ENCODE assay signal across 8 cellular contexts in genomic region chr2:156400704-156401678, GRCh38. TPM values are rescaled to one million over a fixed set of nuclear protein-coding genes. Genes with fewer than 3 reads are reported as not detected.
A peak's percentile ranks its signal among the peaks of the same experiment; 100 is the strongest.
DNase-seq lines count a peak whose midpoint lies in the region; ATAC-seq, FAIRE-seq and TF ChIP-seq lines count a peak whose summit lies in the region.

No MANE protein-coding gene starts in this region.

- WGBS in esophagus, 2 donors: 0 to 1% methylated on average over 19 of the region's 19 CpGs

- H3K4me3 Mint-ChIP-seq in IgD-negative memory B cell: peak overlapping the region; percentile 91 to 97 (median 96)
- peak overlapping the region; percentile 76 for H3K4me3 Mint-ChIP-seq in activated T-cell treated with anti-CD3 and anti-CD28 coated beads, Interleukin-2, amount 50 U/mL, for 24 hours

- H3K4me1 ChIP-seq in esophagus (ENCODE audit: control insufficient read depth in 2 of 2, insufficient read depth in 2 of 2, low read length in 1 of 2): peaks cover 0 to 4% of the 10 kb centered on the region in 2 donors
- H3K4me1 ChIP-seq in mucosa of rectum (ENCODE audit: control insufficient read depth in 2 of 2, insufficient read depth in 2 of 2, low read length in 2 of 2): peaks cover 4 to 16% of the 10 kb centered on the region in 2 donors

- ATAC-seq in GM21619 (IDR thresholded peaks at IDR 0.05; ENCODE audit: unreplicated experiment): peak; percentile 56

- DNase-seq in D721Med (ENCODE audit: insufficient read length, low spot score) (peak; percentile 16), OCI-M1 (lab: John Stamatoyannopoulos, UW) (peak; percentile 93)
- DNase-seq in activated T-cell treated with anti-CD3 and anti-CD28 coated beads, Interleukin-2, amount 50 U/mL, for 24 hours: peak; percentile 87
- DNase-seq in stimulated activated CD8-positive, alpha-beta memory T cell treated with anti-CD3 and anti-CD28 coated beads, Interleukin-4, amount 100 ng/mL, for 1 hour (ENCODE audit: low read depth in 2 of 2, low spot score in 1 of 2): peak; percentile 60 to 65

- peaks cover 17 to 26% (median 17%) of the 10 kb centered on the region in 3 donors for H3K4me1 Mint-ChIP-seq in IgD-negative memory B cell
- peaks cover 36% of the 10 kb centered on the region for H3K4me1 Mint-ChIP-seq in activated T-cell treated with anti-CD3 and anti-CD28 coated beads, Interleukin-2, amount 50 U/mL, for 24 hours (ENCODE audit: low read depth)

- no peaks in the 10 kb centered on the region for H3K27me3 ChIP-seq in esophagus (ENCODE audit: control insufficient read depth in 1 of 2, insufficient read depth in 2 of 2, low read length in 2 of 2)
- no peaks in the 10 kb centered on the region for H3K27me3 ChIP-seq in mucosa of rectum (ENCODE audit: control insufficient read depth in 2 of 2, insufficient read depth in 2 of 2, low read length in 2 of 2)

- H3K36me3 Mint-ChIP-seq in IgD-negative memory B cell: no peaks in the 10 kb centered on the region
- H3K36me3 Mint-ChIP-seq in activated T-cell treated with anti-CD3 and anti-CD28 coated beads, Interleukin-2, amount 50 U/mL, for 24 hours (ENCODE audit: low read depth): no peaks in the 10 kb centered on the region

- H3K27ac Mint-ChIP-seq in IgD-negative memory B cell: peak overlapping the region; percentile 99 to 100 (median 99)
- peak overlapping the region; percentile 93 for H3K27ac Mint-ChIP-seq in activated T-cell treated with anti-CD3 and anti-CD28 coated beads, Interleukin-2, amount 50 U/mL, for 24 hours

- TF ChIP-seq CTCF in D721Med (IDR thresholded peaks at IDR 0.05; ENCODE audit: insufficient read depth, missing control alignments): no peak

- H3K4me3 ChIP-seq in esophagus (ENCODE audit: low read depth in 1 of 2, low read length in 2 of 2) (peak overlapping the region; percentile 70 to 88), mucosa of rectum (ENCODE audit: low read length in 2 of 2) (peak overlapping the region; percentile 76 to 85)

- H3K27me3 Mint-ChIP-seq in IgD-negative memory B cell: no peaks in the 10 kb centered on the region
- no peaks in the 10 kb centered on the region for H3K27me3 Mint-ChIP-seq in activated T-cell treated with anti-CD3 and anti-CD28 coated beads, Interleukin-2, amount 50 U/mL, for 24 hours

- no peaks in the 10 kb centered on the region for H3K9me3 ChIP-seq in esophagus (ENCODE audit: control insufficient read depth in 2 of 2, insufficient read depth in 1 of 2, low read depth in 1 of 2, low read length in 1 of 2)
- H3K9me3 ChIP-seq in mucosa of rectum (ENCODE audit: control insufficient read depth in 2 of 2, low read length in 2 of 2): no peaks in the 10 kb centered on the region

- no peak for FAIRE-seq in D721Med (lab: Jason Lieb, UNC)

- H3K9me3 Mint-ChIP-seq in IgD-negative memory B cell: peaks cover 0 to 5% (median 0%) of the 10 kb centered on the region in 3 donors
- H3K9me3 Mint-ChIP-seq in activated T-cell treated with anti-CD3 and anti-CD28 coated beads, Interleukin-2, amount 50 U/mL, for 24 hours: peaks cover 3% of the 10 kb centered on the region

- H3K27ac ChIP-seq in esophagus (ENCODE audit: low read depth in 2 of 2, low read length in 1 of 2) (peak overlapping the region; percentile 59 to 85), mucosa of rectum (ENCODE audit: low read depth in 2 of 2, low read length in 2 of 2) (peak overlapping the region; percentile 86 to 87)

- peak overlapping the region; percentile 64 to 82 for H3K9ac ChIP-seq in mucosa of rectum (ENCODE audit: low read depth in 1 of 2, low read length in 2 of 2)

- H3K36me3 ChIP-seq in esophagus (ENCODE audit: control insufficient read depth in 2 of 2, insufficient read depth in 2 of 2, low read length in 1 of 2) (no peaks in the 10 kb centered on the region), mucosa of rectum (ENCODE audit: control insufficient read depth in 2 of 2, insufficient read depth in 2 of 2, low read length in 2 of 2) (no peaks in the 10 kb centered on the region)

RNA-seq across cellular contexts. Expression of gene GPD2, which starts 35.2 kb away (rescaled TPM):
- polyA plus RNA-seq in IgD-negative memory B cell (6.5 TPM), esophagus (10 to 100 TPM; 16.4 to 22.2 TPM)

Comparison
In these comparisons a context has a peak if more than half of its experiments do, and no peak if none do; other contexts are left out.
1. Peak in every context shown above with its lines: DNase-seq, ATAC-seq, H3K4me3 ChIP-seq and H3K27ac ChIP-seq.
2. DNase-seq: peak in every context shown above with its lines; median percentile 93 in OCI-M1; 87 in activated T-cell treated with anti-CD3 and anti-CD28 coated beads, Interleukin-2, amount 50 U/mL, for 24 hours; 62 in stimulated activated CD8-positive, alpha-beta memory T cell treated with anti-CD3 and anti-CD28 coated beads, Interleukin-4, amount 100 ng/mL, for 1 hour; 16 in D721Med.